30 cellular contexts compared by ENCODE assay signal in the genomic region with DNA sequence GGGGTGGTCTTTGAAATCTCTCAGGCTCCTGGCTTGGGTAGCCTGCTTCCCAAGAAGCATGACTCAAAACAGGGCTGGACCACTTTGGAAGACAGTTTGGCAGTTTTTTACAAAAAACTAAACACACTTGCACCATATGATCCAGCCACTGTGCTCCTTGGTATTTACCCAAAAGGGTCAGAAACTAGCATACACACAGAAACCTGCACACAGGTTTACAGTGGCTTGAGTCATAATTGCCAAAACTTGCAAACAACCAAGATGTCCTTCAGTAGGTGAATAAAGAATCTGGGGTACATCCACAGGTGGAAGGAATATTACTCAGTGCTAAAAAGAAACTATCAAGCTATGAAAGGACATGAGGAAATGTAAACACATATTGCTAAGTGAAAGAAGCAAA.
"Had no signal": no experiment of that assay in that cellular context is flagged by ENCODE, and none has a peak within 500 bp of the region (broad histone marks: within the 10 kb centered on the region; RNA-seq: fewer than 3 reads in every experiment).

No MANE protein-coding gene starts in this region.

- H3K36me3 ChIP-seq: neural progenitor cell, ovary, right lobe of liver, sigmoid colon, suprapubic skin, tibial artery, transverse colon, upper lobe of right lung, uterus had no signal

- H3K27me3 Mint-ChIP-seq: stimulated activated memory B cell treated with anti-CD40 and anti-IgM and Interleukin-4, amounts not matched to agents 10 μg/mL and 1 μg/mL and 100 μg/mL, for 72 hours had no signal

- H3K4me3 Mint-ChIP-seq: naive thymus-derived CD8-positive, alpha-beta T cell; natural killer cell treated with Interleukin-12 subunit alpha and Interleukin-12 subunit beta and Interleukin-15 and Interleukin-18, amount 100 ng/mL, for 72 hours; neural progenitor cell; stimulated activated memory B cell treated with anti-CD40 and anti-IgM and Interleukin-4, amounts not matched to agents 10 μg/mL and 1 μg/mL and 100 μg/mL, for 72 hours; stimulated activated naive CD8-positive, alpha-beta T cell treated with anti-CD3 and anti-CD28 coated beads, Interleukin-15, amount 100 ng/mL, for 72 hours; type B pancreatic cell had no signal

- H3K4me3 ChIP-seq: neural progenitor cell, ovary, psoas muscle, right lobe of liver, sigmoid colon, suprapubic skin, testis, tibial artery, transverse colon, upper lobe of right lung, uterus had no signal

- H3K4me1 Mint-ChIP-seq: naive thymus-derived CD8-positive, alpha-beta T cell; stimulated activated memory B cell treated with anti-CD40 and anti-IgM and Interleukin-4, amounts not matched to agents 10 μg/mL and 1 μg/mL and 100 μg/mL, for 72 hours; stimulated activated naive CD8-positive, alpha-beta T cell treated with anti-CD3 and anti-CD28 coated beads, Interleukin-15, amount 100 ng/mL, for 72 hours had no signal

- H3K27me3 ChIP-seq: neural progenitor cell, ovary, right lobe of liver, sigmoid colon, suprapubic skin, testis, tibial artery, transverse colon, upper lobe of right lung, uterus had no signal

- H3K27ac Mint-ChIP-seq: naive thymus-derived CD8-positive, alpha-beta T cell; natural killer cell treated with Interleukin-12 subunit alpha and Interleukin-12 subunit beta and Interleukin-15 and Interleukin-18, amount 100 ng/mL, for 72 hours; neural progenitor cell; progenitor cell of endocrine pancreas; stimulated activated memory B cell treated with anti-CD40 and anti-IgM and Interleukin-4, amounts not matched to agents 10 μg/mL and 1 μg/mL and 100 μg/mL, for 72 hours; stimulated activated naive CD8-positive, alpha-beta T cell treated with anti-CD3 and anti-CD28 coated beads, Interleukin-15, amount 100 ng/mL, for 72 hours; type B pancreatic cell had no signal

- H3K27ac ChIP-seq: neural progenitor cell, ovary, parathyroid adenoma, psoas muscle, right lobe of liver, sigmoid colon, suprapubic skin, testis, tibial artery, transverse colon, upper lobe of right lung, uterus had no signal

- FAIRE-seq: small intestine had no signal

- H3K36me3 Mint-ChIP-seq: natural killer cell treated with Interleukin-12 subunit alpha and Interleukin-12 subunit beta and Interleukin-15 and Interleukin-18, amount 100 ng/mL, for 72 hours; neural progenitor cell; stimulated activated memory B cell treated with anti-CD40 and anti-IgM and Interleukin-4, amounts not matched to agents 10 μg/mL and 1 μg/mL and 100 μg/mL, for 72 hours; type B pancreatic cell had no signal

- DNase-seq: naive thymus-derived CD8-positive, alpha-beta T cell; occipital lobe; ovary; posterior cingulate gyrus; psoas muscle; right cardiac atrium; sigmoid colon; small intestine; stimulated activated CD4-positive, alpha-beta T cell treated with anti-CD3 and anti-CD28 coated beads, Interleukin-15, amount 100 ng/mL, for 24 hours; stimulated activated CD4-positive, alpha-beta T cell treated with anti-CD3 and anti-CD28 coated beads, Interleukin-2, amount 100 ng/mL, for 24 hours; stimulated activated CD4-positive, alpha-beta T cell treated with anti-CD3 and anti-CD28 coated beads, Interleukin-2, amount 100 ng/mL, for 48 hours; stimulated activated CD4-positive, alpha-beta T cell treated with anti-CD3 and anti-CD28 coated beads, Interleukin-4, amount 100 ng/mL, for 24 hours; stimulated activated CD8-positive, alpha-beta memory T cell treated with anti-CD3 and anti-CD28 coated beads, Interleukin-4, amount 100 ng/mL, for 48 hours; stimulated activated naive CD4-positive, alpha-beta T cell; stimulated activated naive CD8-positive, alpha-beta T cell treated with anti-CD3 and anti-CD28 coated beads, Interleukin-15, amount 100 ng/mL, for 72 hours; stimulated activated naive CD8-positive, alpha-beta T cell treated with anti-CD3 and anti-CD28 coated beads, Interleukin-15, Interleukin-2, amounts not matched to agents 100 U/mL and 50 U/mL, for 24 hours; substantia nigra; testis; tibial artery; transverse colon; upper lobe of right lung; uterus had no signal

- H3K9me3 Mint-ChIP-seq: natural killer cell treated with Interleukin-12 subunit alpha and Interleukin-12 subunit beta and Interleukin-15 and Interleukin-18, amount 100 ng/mL, for 72 hours; type B pancreatic cell had no signal
